ENCODE assay signal across 21 cellular contexts in the genomic region with DNA sequence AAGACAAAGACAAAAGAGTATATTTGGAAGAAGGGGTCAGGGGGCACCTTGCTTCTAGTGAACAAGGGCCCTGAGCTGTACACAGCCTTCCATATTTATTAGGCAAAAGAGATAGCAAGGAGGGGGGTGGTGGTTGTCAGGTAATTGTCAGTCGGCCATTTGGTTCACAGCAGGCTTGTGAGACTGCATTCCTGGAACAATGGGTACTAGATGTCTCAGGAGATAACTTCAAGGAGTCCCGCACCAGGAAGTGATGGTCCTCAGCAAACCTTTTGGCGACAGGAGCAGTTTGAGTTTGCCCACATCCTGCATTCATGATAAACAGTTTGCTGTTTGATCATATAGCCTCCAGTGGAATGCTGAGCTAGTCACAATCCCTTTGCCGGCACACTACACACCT.
DNase-seq lines count a peak whose midpoint lies in the region; ATAC-seq and TF ChIP-seq lines count a peak whose summit lies in the region.
"Had no signal": no experiment of that assay in that cellular context is flagged by ENCODE, and none has a peak within 500 bp of the region (broad histone marks: within the 10 kb centered on the region; RNA-seq: fewer than 3 reads in every experiment).

No MANE protein-coding gene starts in this region.

- H3K9ac ChIP-seq in DND-41 (ENCODE audit: low read depth, low read length) (no peak overlapping the region), endodermal cell (ENCODE audit: extremely low read depth, low read length, poor library complexity, severe bottlenecking) (no peak overlapping the region), neuronal stem cell (ENCODE audit: low read depth, low read length, poor library complexity) (no peak overlapping the region)
- H3K9ac ChIP-seq: GM23248 had no signal

- no peak overlapping the region for H2BK120ac ChIP-seq in neuronal stem cell (ENCODE audit: low read depth, low read length)

- CTCF ChIA-PET in activated CD8-positive, alpha-beta T cell treated with anti-CD3 and anti-CD28 coated beads for 36 hours (lab: Charles Lee): no interaction called here

- no peak overlapping the region for H4K91ac ChIP-seq in neuronal stem cell (ENCODE audit: low read depth, low read length, poor library complexity)

- no peak overlapping the region for H3K18ac ChIP-seq in neuronal stem cell (ENCODE audit: low read length)

- H3K9me3 ChIP-seq in DND-41 (ENCODE audit: insufficient read depth, low read length, severe bottlenecking) (no peaks in the 10 kb centered on the region), endodermal cell (ENCODE audit: control insufficient read depth, low read length) (peaks cover 40% of the 10 kb centered on the region), neuronal stem cell (replicated peaks in 1 of 2; ENCODE audit: control insufficient read depth in 2 of 2, insufficient read depth in 1 of 2, low read depth in 1 of 2, low read length in 2 of 2) (no peaks in the 10 kb centered on the region)

- peaks cover 47% of the 10 kb centered on the region for H3K9me3 Mint-ChIP-seq in endodermal cell
- H3K9me3 Mint-ChIP-seq in activated CD8-positive, alpha-beta T cell treated with anti-CD3 and anti-CD28 coated beads for 36 hours: no peaks in the 10 kb centered on the region

- H3K79me1 ChIP-seq in neuronal stem cell (ENCODE audit: low read depth, low read length): no peaks in the 10 kb centered on the region

- no peak overlapping the region for H2BK12ac ChIP-seq in neuronal stem cell (ENCODE audit: low read length)

- H3K79me2 ChIP-seq in DND-41 (ENCODE audit: insufficient read depth, low read length): no peaks in the 10 kb centered on the region

- H2BK5ac ChIP-seq in neuronal stem cell (ENCODE audit: low read length): no peak overlapping the region

- H3K4me3 ChIP-seq in DND-41 (ENCODE audit: low read depth in 1 of 2, low read length in 2 of 2) (no peak overlapping the region), LNCaP clone FGC (ENCODE audit: low read depth, low read length) (no peak overlapping the region), endodermal cell (ENCODE audit: low read length) (peak overlapping the region; percentile 68), neuronal stem cell (ENCODE audit: low read length in 2 of 2) (no peak overlapping the region)
- H3K4me3 ChIP-seq: GM23248, K562 had no signal

- H4K8ac ChIP-seq in neuronal stem cell (ENCODE audit: low read depth, low read length): no peak overlapping the region

- H3K4me3 Mint-ChIP-seq in endodermal cell: no peak overlapping the region
- no peak overlapping the region for H3K4me3 Mint-ChIP-seq in activated CD8-positive, alpha-beta T cell treated with anti-CD3 and anti-CD28 coated beads for 36 hours
- H3K4me3 Mint-ChIP-seq: B cell had no signal

- H3K27ac ChIP-seq in DND-41 (ENCODE audit: low read length) (no peak overlapping the region), endodermal cell (ENCODE audit: low read depth, low read length) (no peak overlapping the region), neuronal stem cell (replicated peaks; ENCODE audit: low read length) (no peak overlapping the region)
- H3K27ac ChIP-seq: GM23248 had no signal

- H3K36me3 ChIP-seq in DND-41 (ENCODE audit: insufficient read depth, low read length): no peaks in the 10 kb centered on the region
- peaks cover 27% of the 10 kb centered on the region for H3K36me3 ChIP-seq in endodermal cell (ENCODE audit: control insufficient read depth, insufficient read depth, low read length)
- no peaks in the 10 kb centered on the region for H3K36me3 ChIP-seq in neuronal stem cell (replicated peaks in 1 of 2; ENCODE audit: control insufficient read depth in 2 of 2, insufficient read depth in 2 of 2, low read length in 2 of 2)

- no peaks in the 10 kb centered on the region for H3K27me3 Mint-ChIP-seq in endodermal cell (ENCODE audit: insufficient read depth)
- no peaks in the 10 kb centered on the region for H3K27me3 Mint-ChIP-seq in activated CD8-positive, alpha-beta T cell treated with anti-CD3 and anti-CD28 coated beads for 36 hours
- H3K27me3 Mint-ChIP-seq: B cell had no signal

- POLR2A ChIA-PET in activated CD8-positive, alpha-beta T cell treated with anti-CD3 and anti-CD28 coated beads for 36 hours (lab: Charles Lee): no interaction called here

- no peak overlapping the region for H2BK15ac ChIP-seq in neuronal stem cell (ENCODE audit: low read length)

- ATAC-seq in DND-41 (ENCODE audit: insufficient read depth, low read depth) (peak; percentile 37; the same call in 2 of the 3 replicates), HG02973 (IDR thresholded peaks at IDR 0.05; ENCODE audit: unreplicated experiment) (no peak)
- no peak for ATAC-seq in activated CD8-positive, alpha-beta T cell treated with anti-CD3 and anti-CD28 coated beads for 36 hours
- ATAC-seq: HCT116, K562 had no signal

- no peaks in the 10 kb centered on the region for H3K27me3 ChIP-seq in DND-41 (ENCODE audit: insufficient read depth, low read length, poor library complexity)
- H3K27me3 ChIP-seq in endodermal cell (ENCODE audit: control insufficient read depth, insufficient read depth, low read length, poor library complexity, severe bottlenecking): no peaks in the 10 kb centered on the region
- H3K27me3 ChIP-seq in neuronal stem cell (ENCODE audit: control insufficient read depth in 3 of 3, insufficient read depth in 3 of 3, low read depth in 1 of 3, low read length in 3 of 3): no peaks in the 10 kb centered on the region

- H3K36me3 Mint-ChIP-seq in endodermal cell (ENCODE audit: low read depth): peaks cover 37% of the 10 kb centered on the region
- no peaks in the 10 kb centered on the region for H3K36me3 Mint-ChIP-seq in activated CD8-positive, alpha-beta T cell treated with anti-CD3 and anti-CD28 coated beads for 36 hours (ENCODE audit: low read depth)

- H4K20me1 ChIP-seq in DND-41 (ENCODE audit: insufficient read depth, low read length): no peaks in the 10 kb centered on the region

- H3K14ac ChIP-seq in neuronal stem cell (ENCODE audit: low read length): no peak overlapping the region

- WGBS in endodermal cell (ENCODE audit: insufficient coverage in 1 of 2, insufficient read length in 1 of 2), 2 experiments: 19 to 53% methylated on average over 4 of the region's 4 CpGs
- no CpG with 5 or more reads among the region's 4 CpGs for WGBS in neuronal stem cell (ENCODE audit: extremely low coverage in 2 of 2, insufficient read length in 2 of 2, insufficient replicate concordance in 1 of 2), 2 donors

- H3K4ac ChIP-seq in neuronal stem cell (ENCODE audit: low read length): no peak overlapping the region

- H3K4me2 ChIP-seq in DND-41 (ENCODE audit: insufficient read depth, low read length) (no peak overlapping the region), neuronal stem cell (ENCODE audit: insufficient read depth, low read length, poor library complexity, severe bottlenecking) (no peak overlapping the region)

- peak; percentile 9 for DNase-seq in DND-41
- peak; percentile 71 for DNase-seq in LNCaP clone FGC (ENCODE audit: low read depth)
- peak; percentile 91 for DNase-seq in endodermal cell
- no peak for DNase-seq in neuronal stem cell (ENCODE audit: low spot score)
- DNase-seq in GF-D8 (lab: John Stamatoyannopoulos, UW): no peak
- DNase-seq in activated CD8-positive, alpha-beta T cell treated with anti-CD3 and anti-CD28 coated beads for 36 hours: no peak
- no peak for DNase-seq in posterior vena cava (ENCODE audit: low spot score)
- DNase-seq: DMS79, GM23248, MM.1S, NCI-H1048, NCI-H1417 treated with DMSO at 0.1 percent for 48 hours, NCI-H187, NCI-H446, NCI-H526, RPMI8226, SHP77 had no signal

- no peaks in the 10 kb centered on the region for H3K4me1 ChIP-seq in DND-41 (ENCODE audit: insufficient read depth, low read length)
- peaks cover 4% of the 10 kb centered on the region for H3K4me1 ChIP-seq in endodermal cell (ENCODE audit: control insufficient read depth, insufficient read depth, low read length)
- H3K4me1 ChIP-seq in neuronal stem cell (ENCODE audit: control insufficient read depth in 2 of 2, insufficient read depth in 1 of 2, low read depth in 1 of 2, low read length in 2 of 2): peaks cover 1 to 6% of the 10 kb centered on the region in 2 donors

- no peak overlapping the region for H2AFZ ChIP-seq in DND-41 (ENCODE audit: low read depth, low read length)
- H2AFZ ChIP-seq in neuronal stem cell (ENCODE audit: low read length): peak overlapping the region; percentile 19
- H2AFZ ChIP-seq: GM23248 had no signal

- peaks cover 35% of the 10 kb centered on the region for H3K4me1 Mint-ChIP-seq in endodermal cell
- no peaks in the 10 kb centered on the region for H3K4me1 Mint-ChIP-seq in activated CD8-positive, alpha-beta T cell treated with anti-CD3 and anti-CD28 coated beads for 36 hours (ENCODE audit: low read depth)
- H3K4me1 Mint-ChIP-seq: B cell had no signal

- intact Hi-C loops in activated CD8-positive, alpha-beta T cell treated with anti-CD3 and anti-CD28 coated beads for 36 hours (cut with micrococcal nuclease): no loop called here
- intact Hi-C loops in posterior vena cava (cut with DNase I): loop anchor here in 1 of 2 donors (10.0 kb wide), 1 partner anchor 242 kb away; no protein-coding TSS in a partner anchor

- no peak overlapping the region for H3K23ac ChIP-seq in neuronal stem cell (ENCODE audit: low read depth, low read length, poor library complexity)

- H2AK5ac ChIP-seq in neuronal stem cell (ENCODE audit: low read depth, low read length): no peak overlapping the region

- TF ChIP-seq CTCF in DND-41 (IDR thresholded peaks at IDR 0.05; ENCODE audit: borderline replicate concordance, extremely low read depth, low read length, poor library complexity, severe bottlenecking) (no peak), LNCaP clone FGC (IDR thresholded peaks at IDR 0.05; ENCODE audit: control insufficient read depth, extremely low read depth, insufficient read depth) (no peak), endodermal cell (conservative IDR thresholded peaks at IDR 0.05) (no peak)
- no peak for TF ChIP-seq CTCF in activated CD8-positive, alpha-beta T cell treated with anti-CD3 and anti-CD28 coated beads for 36 hours (IDR thresholded peaks at IDR 0.05)

- peak overlapping the region; percentile 84 for H3K27ac Mint-ChIP-seq in endodermal cell
- no peak overlapping the region for H3K27ac Mint-ChIP-seq in activated CD8-positive, alpha-beta T cell treated with anti-CD3 and anti-CD28 coated beads for 36 hours
- H3K27ac Mint-ChIP-seq: B cell had no signal

Comparison
In these comparisons a context has a peak if more than half of its experiments do, and no peak if none do; other contexts are left out.
1. DNase-seq: peak in DND-41 (single experiment), LNCaP clone FGC (single experiment) and endodermal cell (single experiment); none in neuronal stem cell (single experiment), GF-D8 (single experiment), activated CD8-positive, alpha-beta T cell treated with anti-CD3 and anti-CD28 coated beads for 36 hours (single experiment) and posterior vena cava (single experiment).